8 cellular contexts compared by ENCODE assay signal in the genomic region with DNA sequence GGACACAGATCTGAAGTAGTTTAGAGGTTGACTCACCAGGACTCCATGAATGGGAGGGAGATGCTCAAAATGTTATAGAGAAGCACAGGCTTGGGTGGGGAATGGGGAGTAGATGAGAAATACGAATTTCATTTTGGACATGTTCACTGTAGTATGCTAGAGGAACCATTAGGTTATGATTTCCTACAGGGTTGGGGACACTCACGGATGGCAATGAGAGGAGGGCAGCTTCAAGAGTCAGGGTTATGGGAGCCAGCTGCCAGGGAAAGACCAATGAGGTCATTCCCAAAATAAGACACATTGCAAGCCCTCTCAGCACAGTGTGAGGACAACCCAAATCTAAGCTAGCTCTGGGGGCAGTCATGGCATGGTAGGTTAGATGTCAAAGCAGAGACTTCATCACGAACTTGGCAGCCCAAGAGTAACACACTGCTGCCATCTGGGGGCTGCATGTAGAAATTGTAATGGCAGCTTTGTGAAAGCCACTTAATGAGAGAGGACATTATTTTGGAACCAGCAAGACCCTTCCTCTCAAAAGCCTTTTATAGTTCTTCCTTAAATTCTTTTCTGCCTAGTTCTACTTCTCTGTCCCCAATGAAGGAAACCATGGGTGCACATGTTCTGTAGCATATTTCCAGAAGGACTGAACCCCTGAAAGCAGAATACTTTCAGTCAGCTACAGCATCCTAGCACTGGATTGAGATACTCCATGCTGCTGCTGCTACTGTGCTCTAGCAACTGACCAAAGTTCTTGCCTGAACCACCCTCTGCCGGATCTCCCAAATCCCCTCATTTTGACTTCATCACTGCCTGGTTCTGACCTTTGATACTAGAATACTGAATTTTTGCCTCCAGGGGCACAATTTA. TPM values are rescaled to one million over a fixed set of nuclear protein-coding genes. Genes with fewer than 3 reads are reported as not detected.
DNase-seq lines count a peak whose midpoint lies in the region; ATAC-seq and TF ChIP-seq lines count a peak whose summit lies in the region.

No MANE protein-coding gene starts in this region.

- no peaks in the 10 kb centered on the region for H3K79me2 ChIP-seq in H9 (ENCODE audit: insufficient read depth, low read length)
- H3K79me2 ChIP-seq in parathyroid adenoma: no peaks in the 10 kb centered on the region

- H2AFZ ChIP-seq in H9 (ENCODE audit: low read length) (no peak overlapping the region), parathyroid adenoma (no peak overlapping the region)

- H3K23ac ChIP-seq in H9 (ENCODE audit: insufficient read length, low read depth, low read length): no peak overlapping the region

- H3K4me3 Mint-ChIP-seq in H9: no peak overlapping the region

- no peak overlapping the region for H3K4ac ChIP-seq in H9 (ENCODE audit: low read depth, low read length)

- H3K4me1 Mint-ChIP-seq in H9: no peaks in the 10 kb centered on the region

- peaks cover 0 to 6% (median 4%) of the 10 kb centered on the region in 3 experiments; a peak in 3 of 7 replicates for H3K36me3 Mint-ChIP-seq in H9 (ENCODE audit: insufficient read depth in 1 of 3, low read depth in 3 of 3)

- H3K9ac ChIP-seq in H9 (ENCODE audit: extremely low read depth, insufficient read length, low read length) (no peak overlapping the region), parathyroid adenoma (no peak overlapping the region)

- no peak overlapping the region for H2BK120ac ChIP-seq in H9 (ENCODE audit: low read depth, low read length, poor library complexity, severe bottlenecking)

- ATAC-seq in HG03108 (IDR thresholded peaks at IDR 0.05; ENCODE audit: unreplicated experiment) (no peak), HG03571 (IDR thresholded peaks at IDR 0.05; ENCODE audit: unreplicated experiment) (no peak)

- H4K20me1 ChIP-seq in H9 (ENCODE audit: control insufficient read depth, insufficient read depth, insufficient read length): no peaks in the 10 kb centered on the region

- no peak overlapping the region for H2AK5ac ChIP-seq in H9 (ENCODE audit: insufficient read length, low read length)

- TF ChIP-seq CTCF in H9 (conservative IDR thresholded peaks at IDR 0.05) (peak; percentile 75), foreskin fibroblast (IDR thresholded peaks at IDR 0.05; ENCODE audit: low read depth, low read length) (peak; percentile 47), parathyroid adenoma (IDR thresholded peaks at IDR 0.05) (peak; percentile 59)

- H3K9me3 ChIP-seq in H9 (ENCODE audit: control insufficient read depth, low read depth, low read length) (peaks cover 42% of the 10 kb centered on the region), parathyroid adenoma (ENCODE audit: control insufficient read depth, low read length) (no peaks in the 10 kb centered on the region)

- H3K27ac ChIP-seq in H9 (ENCODE audit: insufficient read length, low read depth, low read length): no peak overlapping the region
- no peak overlapping the region for H3K27ac ChIP-seq in parathyroid adenoma

- no peak overlapping the region for H4K91ac ChIP-seq in H9 (ENCODE audit: insufficient read length, low read depth, low read length)

- H3K9me3 Mint-ChIP-seq in H9: peaks cover 12 to 83% of the 10 kb centered on the region in 2 experiments; a peak in 4 of 5 replicates

- H2BK5ac ChIP-seq in H9 (ENCODE audit: insufficient read length, low read length): no peak overlapping the region

- no peak overlapping the region for H3K56ac ChIP-seq in H9 (ENCODE audit: insufficient read length, low read depth, low read length)

- H4K5ac ChIP-seq in H9 (ENCODE audit: insufficient read length, low read depth, low read length): no peak overlapping the region

- no peak overlapping the region for H4K8ac ChIP-seq in H9 (replicated peaks; ENCODE audit: insufficient read length, low read depth, low read length)

- no peaks in the 10 kb centered on the region for H3K36me3 ChIP-seq in parathyroid adenoma (ENCODE audit: control insufficient read depth, insufficient read depth, low read length)

- H3K27ac Mint-ChIP-seq in H9: no peak overlapping the region

- no peak overlapping the region for H2BK12ac ChIP-seq in H9 (ENCODE audit: insufficient read length, low read depth, low read length)

- no peak overlapping the region for H3T11ph ChIP-seq in H9 (ENCODE audit: low read length)

- WGBS in H9 (ENCODE audit: extremely low coverage, insufficient read length, low lambda C conversion rate): no CpG with 5 or more reads among the region's 4 CpGs

- H2BK15ac ChIP-seq in H9 (ENCODE audit: low read depth, low read length): no peak overlapping the region

- H3K79me1 ChIP-seq in H9 (ENCODE audit: insufficient read depth, low read depth, low read length, poor library complexity, severe bottlenecking): no peaks in the 10 kb centered on the region

- H3K27me3 ChIP-seq in H9 (ENCODE audit: insufficient read depth, low read length): no peaks in the 10 kb centered on the region
- no peaks in the 10 kb centered on the region for H3K27me3 ChIP-seq in parathyroid adenoma (ENCODE audit: control insufficient read depth, insufficient read depth, low read length)

- no peaks in the 10 kb centered on the region; the same call in none of the 2 replicates for H3K27me3 Mint-ChIP-seq in H9 (ENCODE audit: low read depth)

- no peak overlapping the region for H3K4me3 ChIP-seq in foreskin fibroblast (ENCODE audit: low read depth in 1 of 2, low read length in 2 of 2)
- H3K4me3 ChIP-seq in parathyroid adenoma (ENCODE audit: low read depth, low read length): no peak overlapping the region

- H3K14ac ChIP-seq in H9 (ENCODE audit: insufficient read depth, low read length): no peak overlapping the region

- H3K23me2 ChIP-seq in H9 (ENCODE audit: insufficient read length, low read depth, low read length, poor library complexity, severe bottlenecking): no peaks in the 10 kb centered on the region

- H2BK20ac ChIP-seq in H9 (ENCODE audit: low read depth, low read length, poor library complexity, severe bottlenecking): no peak overlapping the region

- DNase-seq in COLO829 (ENCODE audit: low spot score) (peak; percentile 33), H9 (peak; percentile 48), NCI-H510A treated with DMSO at 0.1 percent for 48 hours (lab: John Stamatoyannopoulos, UW) (peak; percentile 45), foreskin fibroblast (peak; percentile 29 to 67)
- peak; percentile 62 for DNase-seq in activated CD8-positive, alpha-beta memory T cell treated with anti-CD3 and anti-CD28 coated beads for 24 hours

- H3K4me2 ChIP-seq in H9 (ENCODE audit: insufficient read depth, insufficient read length, low read length): no peak overlapping the region
- no peak overlapping the region for H3K4me2 ChIP-seq in parathyroid adenoma (ENCODE audit: low read length)

- H3K4me1 ChIP-seq in H9 (ENCODE audit: insufficient read depth, low read length) (no peaks in the 10 kb centered on the region), parathyroid adenoma (no peaks in the 10 kb centered on the region)

- no peak overlapping the region for H3K18ac ChIP-seq in H9 (ENCODE audit: insufficient read length, low read depth, low read length)

RNA-seq across cellular contexts. Expression of gene ZCCHC12, which starts 16.2 kb away (rescaled TPM):
- 2.1 and 2.6 TPM in 2 replicates for total RNA-seq in H9 (2021)
